In the genomic region with DNA sequence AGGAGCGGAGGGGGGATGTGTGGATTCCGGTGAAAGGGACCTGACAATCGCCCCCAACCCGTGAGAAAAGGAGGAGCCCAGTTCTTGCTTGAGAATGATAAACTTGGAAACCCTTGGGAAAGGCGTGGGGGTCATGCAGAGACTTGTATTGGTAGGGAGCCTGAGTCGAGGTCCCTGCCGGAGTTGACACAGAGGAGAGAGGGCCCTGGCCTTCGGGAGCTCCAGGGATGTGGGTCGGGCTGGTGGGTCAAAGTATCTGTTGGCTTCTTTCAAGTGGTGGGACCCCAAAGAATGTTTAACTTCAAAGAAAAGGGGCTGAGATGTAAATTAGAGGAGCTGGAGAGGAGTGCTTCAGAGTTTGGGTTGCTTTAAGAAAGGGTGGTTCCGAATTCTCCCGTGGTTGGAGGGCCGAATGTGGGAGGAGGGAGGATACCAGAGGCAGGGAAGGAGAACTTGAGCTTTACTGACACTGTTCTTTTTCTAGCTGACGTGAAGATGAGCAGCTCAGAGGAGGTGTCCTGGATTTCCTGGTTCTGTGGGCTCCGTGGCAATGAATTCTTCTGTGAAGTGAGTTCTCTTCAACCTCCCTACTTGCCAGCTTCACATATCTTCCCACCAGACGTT, we compare ENCODE assay signal across 8 cellular contexts. TPM values are rescaled to one million over a fixed set of nuclear protein-coding genes. Genes with fewer than 3 reads are reported as not detected.
DNase-seq lines count a peak whose midpoint lies in the region; ATAC-seq and TF ChIP-seq lines count a peak whose summit lies in the region.

No MANE protein-coding gene starts in this region.

- ATAC-seq in GM21423 (IDR thresholded peaks at IDR 0.05; ENCODE audit: unreplicated experiment) (no peak), HG03521 (IDR thresholded peaks at IDR 0.05; ENCODE audit: unreplicated experiment) (no peak)

- no peak overlapping the region for H2AFZ ChIP-seq in ACC112 (ENCODE audit: low read length, unreplicated experiment)

- H3K27ac ChIP-seq in ACC112 (ENCODE audit: low read depth, low read length) (peak overlapping the region; percentile 58), HUES64 (ENCODE audit: low read depth, low read length) (peak overlapping the region; percentile 82), muscle layer of colon (ENCODE audit: low read depth, low read length) (peak overlapping the region; percentile 95)

- WGBS in HUES64 = 12% methylated on average over 15 of the region's 15 CpGs

- peaks cover 37% of the 10 kb centered on the region for H3K36me3 ChIP-seq in ACC112 (ENCODE audit: insufficient read depth, low read length)
- peaks cover 72% of the 10 kb centered on the region for H3K36me3 ChIP-seq in HUES64 (ENCODE audit: insufficient read depth, low read length)
- peaks cover 64% of the 10 kb centered on the region for H3K36me3 ChIP-seq in muscle layer of colon (ENCODE audit: insufficient read depth, low read length)

- peak overlapping the region; percentile 87 for H3K9ac ChIP-seq in HUES64 (ENCODE audit: low read depth, low read length)
- peak overlapping the region; percentile 96 for H3K9ac ChIP-seq in muscle layer of colon (ENCODE audit: low read length)

- no peak for TF ChIP-seq CTCF in cardiac fibroblast (IDR thresholded peaks at IDR 0.05; ENCODE audit: low read depth, low read length)

- H3K9me3 ChIP-seq in HUES64 (ENCODE audit: insufficient read depth, low read depth, low read length) (no peaks in the 10 kb centered on the region), muscle layer of colon (ENCODE audit: low read length) (no peaks in the 10 kb centered on the region)

- H3K27me3 ChIP-seq in ACC112 (ENCODE audit: insufficient read depth, low read length) = no peaks in the 10 kb centered on the region
- no peaks in the 10 kb centered on the region for H3K27me3 ChIP-seq in HUES64 (ENCODE audit: insufficient read depth, low read length)
- no peaks in the 10 kb centered on the region for H3K27me3 ChIP-seq in muscle layer of colon (ENCODE audit: control insufficient read depth in 1 of 2, insufficient read depth in 2 of 2, low read length in 2 of 2)

- H3K4me1 ChIP-seq in ACC112 (ENCODE audit: control insufficient read depth, insufficient read depth, low read length, unreplicated experiment) (peaks cover 14% of the 10 kb centered on the region), HUES64 (ENCODE audit: insufficient read depth, low read length) (peaks cover 12% of the 10 kb centered on the region), muscle layer of colon (ENCODE audit: insufficient read depth, low read length) (peaks cover 37% of the 10 kb centered on the region)

- DNase-seq in cardiac fibroblast (ENCODE audit: low read depth in 2 of 2) (no peak), GDM1 (lab: John Stamatoyannopoulos, UW) (no peak), dermis blood vessel endothelial cell (no peak)

- H3K79me2 ChIP-seq in ACC112 (ENCODE audit: control insufficient read depth, insufficient read depth, low read length, unreplicated experiment) = peaks cover 66% of the 10 kb centered on the region

- peak overlapping the region; percentile 97 for H3K4me3 ChIP-seq in ACC112 (ENCODE audit: low read depth, low read length)
- H3K4me3 ChIP-seq in HUES64 (ENCODE audit: low read length) = peak overlapping the region; percentile 96
- peak overlapping the region; percentile 92 to 98 for H3K4me3 ChIP-seq in cardiac fibroblast (replicated peaks in 1 of 2; ENCODE audit: low read depth in 2 of 2, low read length in 2 of 2)
- H3K4me3 ChIP-seq in muscle layer of colon (ENCODE audit: low read depth in 1 of 2, low read length in 2 of 2) = peak overlapping the region; percentile 85 to 96

RNA-seq across cellular contexts. Expression of a gene that starts 0.6 kb away (rescaled TPM):
- polyA plus RNA-seq in HUES64 (2013, experiment 1 of 2) = 191 TPM
- 201 TPM for polyA plus RNA-seq in HUES64 (2013, experiment 2 of 2)
- 111 and 116 TPM in 2 replicates for total RNA-seq in dermis blood vessel endothelial cell

RNA-seq across cellular contexts. Expression of a gene that starts 1.7 kb away (rescaled TPM):
- 27.2 TPM for polyA plus RNA-seq in HUES64 (2013, experiment 1 of 2)
- polyA plus RNA-seq in HUES64 (2013, experiment 2 of 2) = 27.7 TPM
- total RNA-seq in dermis blood vessel endothelial cell = 11.9 and 12.9 TPM in 2 replicates

RNA-seq across cellular contexts. Expression of a gene that starts 3.3 kb away (rescaled TPM):
- 8.7 TPM for polyA plus RNA-seq in HUES64 (2013, experiment 1 of 2)
- polyA plus RNA-seq in HUES64 (2013, experiment 2 of 2) = 6.3 TPM
- 1.8 and 3.2 TPM in 2 replicates for total RNA-seq in dermis blood vessel endothelial cell

RNA-seq across cellular contexts. Expression of a gene that starts 5.9 kb away (rescaled TPM):
- polyA plus RNA-seq in HUES64 (2013, experiment 1 of 2) = 10.1 TPM
- polyA plus RNA-seq in HUES64 (2013, experiment 2 of 2) = 9.1 TPM
- total RNA-seq in dermis blood vessel endothelial cell = 20.6 and 28.6 TPM in 2 replicates

RNA-seq across cellular contexts. Expression of a gene that starts 10.8 kb away (rescaled TPM):
- polyA plus RNA-seq in HUES64 (2013, experiment 1 of 2) = 2.5 TPM
- polyA plus RNA-seq in HUES64 (2013, experiment 2 of 2) = 4.2 TPM
- 0.34 and 0.37 TPM in 2 replicates for total RNA-seq in dermis blood vessel endothelial cell
